ENCODE assay signal across 8 cellular contexts in genomic region chr5:37847978-37848425, GRCh38. TPM values are rescaled to one million over a fixed set of nuclear protein-coding genes. Genes with fewer than 3 reads are reported as not detected.
A peak's percentile ranks its signal among the peaks of the same experiment; 100 is the strongest.
DNase-seq lines count a peak whose midpoint lies in the region; ATAC-seq and TF ChIP-seq lines count a peak whose summit lies in the region.

No MANE protein-coding gene starts in this region.

- no peaks in the 10 kb centered on the region for H3K9me3 ChIP-seq in gastroesophageal sphincter

- TF ChIP-seq POLR2A in gastroesophageal sphincter (IDR thresholded peaks at IDR 0.05): no peak

- H3K27me3 ChIP-seq in gastroesophageal sphincter: no peaks in the 10 kb centered on the region

- no peaks in the 10 kb centered on the region for H3K36me3 ChIP-seq in gastroesophageal sphincter

- TF ChIP-seq CTCF in gastroesophageal sphincter (IDR thresholded peaks at IDR 0.05): no peak

- H3K4me3 ChIP-seq in gastroesophageal sphincter: no peak overlapping the region

- no peak for TF ChIP-seq EP300 in gastroesophageal sphincter (IDR thresholded peaks at IDR 0.05)

- 72 to 77% methylated on average over 3 of the region's 3 CpGs for WGBS in gastroesophageal sphincter (ENCODE audit: low coverage in 1 of 2), 2 donors

- H3K4me1 ChIP-seq in gastroesophageal sphincter: no peaks in the 10 kb centered on the region

- ATAC-seq in HG02763 (IDR thresholded peaks at IDR 0.05; ENCODE audit: unreplicated experiment) (peak; percentile 75), HG02884 (IDR thresholded peaks at IDR 0.05; ENCODE audit: unreplicated experiment) (no peak), gastroesophageal sphincter (no peak)

- H3K27ac ChIP-seq in gastroesophageal sphincter: no peak overlapping the region

- DNase-seq in GM03348 (ENCODE audit: low spot score) (peak; percentile 23), NCI-H524 treated with DMSO at 0.1 percent for 48 hours (lab: John Stamatoyannopoulos, UW) (peak; percentile 50), foreskin melanocyte (peak; percentile 42), GM19238 (ENCODE audit: insufficient read length, low spot score) (no peak)
- no peak for DNase-seq in stimulated activated CD4-positive, alpha-beta T cell treated with anti-CD3 and anti-CD28 coated beads, Interleukin-4, amount 100 ng/mL, for 24 hours

RNA-seq across cellular contexts. Expression of gene GDNF, which starts 8.2 kb away (rescaled TPM):
- 1 to 10 TPM in 3 of 4 donors, under 1 TPM in 1; 0.81 to 6.4 (median 4.3) TPM for total RNA-seq in gastroesophageal sphincter

Comparison
In these comparisons a context has a peak if more than half of its experiments do, and no peak if none do; other contexts are left out.
1. DNase-seq: peak in GM03348 (single experiment), NCI-H524 treated with DMSO at 0.1 percent for 48 hours (single experiment) and foreskin melanocyte (single experiment); none in stimulated activated CD4-positive, alpha-beta T cell treated with anti-CD3 and anti-CD28 coated beads, Interleukin-4, amount 100 ng/mL, for 24 hours (single experiment) and GM19238 (single experiment).